1 cellular context compared by ENCODE assay signal in the genomic region with DNA sequence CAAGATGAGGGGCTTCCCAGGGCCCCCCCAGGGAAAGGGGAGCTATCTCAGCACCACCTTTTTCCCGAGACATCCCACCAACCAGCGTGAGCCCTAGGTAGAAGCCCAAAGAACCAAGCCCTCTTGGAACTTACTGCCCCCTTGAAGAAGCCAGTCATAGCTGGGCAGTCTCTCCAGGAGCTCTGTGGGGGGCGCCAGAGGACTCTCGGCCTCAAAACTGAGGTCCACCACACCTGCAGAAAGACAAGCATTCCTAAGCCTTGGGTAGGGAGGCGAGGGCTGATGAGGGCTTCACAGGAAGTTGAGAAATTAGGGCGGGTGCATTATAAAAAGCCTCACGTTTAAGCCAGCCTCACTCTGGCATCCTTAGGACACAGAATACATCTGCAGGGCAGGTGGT.
TF ChIP-seq lines count a peak whose summit lies in the region.

No MANE protein-coding gene starts in this region.

TF ChIP-seq in HCT116, 20 proteins besides CTCF, POLR2A, EP300 and RAD21 (continued from another document):
- TF ChIP-seq, protein P1, sequence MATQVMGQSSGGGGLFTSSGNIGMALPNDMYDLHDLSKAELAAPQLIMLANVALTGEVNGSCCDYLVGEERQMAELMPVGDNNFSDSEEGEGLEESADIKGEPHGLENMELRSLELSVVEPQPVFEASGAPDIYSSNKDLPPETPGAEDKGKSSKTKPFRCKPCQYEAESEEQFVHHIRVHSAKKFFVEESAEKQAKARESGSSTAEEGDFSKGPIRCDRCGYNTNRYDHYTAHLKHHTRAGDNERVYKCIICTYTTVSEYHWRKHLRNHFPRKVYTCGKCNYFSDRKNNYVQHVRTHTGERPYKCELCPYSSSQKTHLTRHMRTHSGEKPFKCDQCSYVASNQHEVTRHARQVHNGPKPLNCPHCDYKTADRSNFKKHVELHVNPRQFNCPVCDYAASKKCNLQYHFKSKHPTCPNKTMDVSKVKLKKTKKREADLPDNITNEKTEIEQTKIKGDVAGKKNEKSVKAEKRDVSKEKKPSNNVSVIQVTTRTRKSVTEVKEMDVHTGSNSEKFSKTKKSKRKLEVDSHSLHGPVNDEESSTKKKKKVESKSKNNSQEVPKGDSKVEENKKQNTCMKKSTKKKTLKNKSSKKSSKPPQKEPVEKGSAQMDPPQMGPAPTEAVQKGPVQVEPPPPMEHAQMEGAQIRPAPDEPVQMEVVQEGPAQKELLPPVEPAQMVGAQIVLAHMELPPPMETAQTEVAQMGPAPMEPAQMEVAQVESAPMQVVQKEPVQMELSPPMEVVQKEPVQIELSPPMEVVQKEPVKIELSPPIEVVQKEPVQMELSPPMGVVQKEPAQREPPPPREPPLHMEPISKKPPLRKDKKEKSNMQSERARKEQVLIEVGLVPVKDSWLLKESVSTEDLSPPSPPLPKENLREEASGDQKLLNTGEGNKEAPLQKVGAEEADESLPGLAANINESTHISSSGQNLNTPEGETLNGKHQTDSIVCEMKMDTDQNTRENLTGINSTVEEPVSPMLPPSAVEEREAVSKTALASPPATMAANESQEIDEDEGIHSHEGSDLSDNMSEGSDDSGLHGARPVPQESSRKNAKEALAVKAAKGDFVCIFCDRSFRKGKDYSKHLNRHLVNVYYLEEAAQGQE (IDR thresholded peaks at IDR 0.05; ENCODE audit: low read depth), result no peak
- TF ChIP-seq ZNF274 (IDR thresholded peaks at IDR 0.05; ENCODE audit: low read depth, low read length) (no peak), SP1 (IDR thresholded peaks at IDR 0.05; ENCODE audit: low read depth) (no peak), ELF1 (IDR thresholded peaks at IDR 0.05; ENCODE audit: borderline replicate concordance, low read depth) (no peak), JUND (IDR thresholded peaks at IDR 0.05) (no peak), FOSL1 (IDR thresholded peaks at IDR 0.05; ENCODE audit: low read depth) (no peak), EZH2 (IDR thresholded peaks at IDR 0.05) (no peak), YY1 (IDR thresholded peaks at IDR 0.05; ENCODE audit: extremely low read depth, insufficient replicate concordance, low read depth, low read length) (no peak), CBX3 (IDR thresholded peaks at IDR 0.05; ENCODE audit: low read depth) (no peak), EGR1 (IDR thresholded peaks at IDR 0.05; ENCODE audit: low read depth) (no peak)
- TF ChIP-seq, protein P2, sequence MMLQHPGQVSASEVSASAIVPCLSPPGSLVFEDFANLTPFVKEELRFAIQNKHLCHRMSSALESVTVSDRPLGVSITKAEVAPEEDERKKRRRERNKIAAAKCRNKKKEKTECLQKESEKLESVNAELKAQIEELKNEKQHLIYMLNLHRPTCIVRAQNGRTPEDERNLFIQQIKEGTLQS (IDR thresholded peaks at IDR 0.05), result no peak
